ENCODE assay signal across 8 cellular contexts in the genomic region with DNA sequence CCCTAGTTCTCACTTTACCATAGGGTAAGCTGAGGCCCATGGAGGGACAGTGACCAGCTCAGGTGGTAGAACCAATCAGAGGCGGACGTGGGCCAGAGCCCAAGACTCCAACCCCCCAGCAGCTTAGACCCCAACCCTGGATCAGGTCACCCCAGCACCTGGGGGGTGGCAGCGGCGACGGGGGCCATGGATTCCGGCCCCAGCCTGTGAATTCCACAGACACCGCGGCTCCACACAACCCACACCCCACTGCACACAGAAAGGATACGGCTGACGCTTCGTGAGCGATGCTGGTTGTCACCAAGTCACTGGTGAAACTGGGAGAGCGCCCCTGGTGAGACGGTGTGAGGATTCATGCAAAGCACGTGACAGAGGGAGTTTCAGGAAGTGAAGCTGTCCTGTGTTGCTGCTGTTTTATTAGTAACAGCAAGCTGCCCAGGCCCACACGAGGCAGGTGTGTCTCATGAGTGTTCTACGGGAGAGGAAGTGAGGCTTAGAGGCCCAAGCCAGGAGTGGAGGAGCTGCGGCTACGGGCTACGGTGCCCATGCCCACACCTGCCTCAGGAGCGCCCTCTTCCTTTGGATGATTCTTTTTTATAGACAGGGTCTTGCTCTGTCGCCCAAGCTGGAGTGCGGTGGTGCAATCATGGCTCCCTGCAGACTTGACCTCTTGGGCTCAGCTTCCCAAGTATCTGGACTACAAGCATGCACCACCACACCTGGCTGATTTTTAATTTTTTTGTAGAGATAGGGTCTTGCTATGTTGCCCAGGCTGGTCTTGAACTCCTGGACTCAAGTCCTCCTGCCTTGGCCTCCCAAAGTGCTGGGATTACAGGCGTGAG. TPM values are rescaled to one million over a fixed set of nuclear protein-coding genes. Genes with fewer than 3 reads are reported as not detected.
DNase-seq lines count a peak whose midpoint lies in the region; ATAC-seq and TF ChIP-seq lines count a peak whose summit lies in the region.
"Not testable (repeated sequence)": the region's sequence is repeated elsewhere in the genome, so short reads cannot be mapped to it uniquely, and the experiment has no call there.

No MANE protein-coding gene starts in this region.

- H3K27me3 ChIP-seq in body of pancreas; lung (ENCODE audit: control insufficient read depth, insufficient read depth): not testable (repeated sequence)

- TF ChIP-seq POLR2A in body of pancreas (IDR thresholded peaks at IDR 0.05): peak in 1 of 3 donors; percentile 16

- not testable (repeated sequence) for H3K9me3 ChIP-seq in body of pancreas; lung (ENCODE audit: control insufficient read depth in 2 of 2, insufficient read depth in 1 of 2, low read length in 1 of 2)

- H3K27ac ChIP-seq in body of pancreas: peak overlapping the region in 2 of 4 donors; percentile 54 to 74
- H3K27ac ChIP-seq in lung (ENCODE audit: low read depth in 1 of 2, low read length in 1 of 2): peak overlapping the region in 1 of 2 donors; percentile 32

- not testable (repeated sequence) for H3K4me3 ChIP-seq in body of pancreas, lung

- intact Hi-C loops in body of pancreas (cut with DNase I): loop anchor here (5.0 kb wide), 1 partner anchor 155 kb away; no protein-coding TSS in a partner anchor

- DNase-seq in DMS53 (lab: John Stamatoyannopoulos, UW) (peak; percentile 100), NCI-H748 (lab: John Stamatoyannopoulos, UW; ENCODE audit: unreplicated experiment) (peak; percentile 96), body of pancreas (peak; percentile 48 to 72 (median 68)), lung (ENCODE audit: low spot score) (peak; percentile 68)
- DNase-seq in activated CD4-positive, CD25-positive, alpha-beta regulatory T cell (lab: John Stamatoyannopoulos, UW): peak; percentile 17 to 46 (median 30)
- peak; percentile 11 to 33 for DNase-seq in stimulated activated CD8-positive, alpha-beta memory T cell treated with anti-CD3 and anti-CD28 coated beads, Interleukin-2, amount 100 ng/mL, for 1 hour (ENCODE audit: low read depth in 2 of 2)

- H3K4me1 ChIP-seq in body of pancreas: peaks cover 19% of the 10 kb centered on the region
- H3K4me1 ChIP-seq in lung (ENCODE audit: control insufficient read depth in 2 of 2, insufficient read depth in 2 of 2, low read length in 2 of 2): not testable (repeated sequence)

- ATAC-seq in GM19468 (IDR thresholded peaks at IDR 0.05; ENCODE audit: extremely low read depth, unreplicated experiment) (peak; percentile 73), HG03280 (IDR thresholded peaks at IDR 0.05; ENCODE audit: unreplicated experiment) (peak; percentile 88), body of pancreas (peak; percentile 67), lung (ENCODE audit: insufficient read depth, low FRiP score) (peak; percentile 43)

- not testable (repeated sequence) for H3K36me3 ChIP-seq in body of pancreas (replicated peaks in 1 of 2; ENCODE audit: insufficient read depth in 1 of 2, low read depth in 2 of 2); lung (ENCODE audit: control insufficient read depth in 2 of 2, insufficient read depth in 2 of 2, low read length in 2 of 2)

- WGBS in body of pancreas, 2 donors: 53 to 62% methylated on average over 12 to 16 of the region's 24 CpGs
- WGBS in lung, 2 donors: 40 to 50% methylated on average over 17 to 18 of the region's 24 CpGs

- peak in 1 of 7 experiments; percentile 6 for TF ChIP-seq CTCF in body of pancreas (IDR thresholded peaks at IDR 0.05)
- TF ChIP-seq CTCF in lung (IDR thresholded peaks at IDR 0.05; ENCODE audit: control extremely low read depth, extremely low read depth): not testable (repeated sequence)

RNA-seq across cellular contexts. Expression of gene BMP8B, which starts 28.6 kb away (rescaled TPM):
- 1 to 10 TPM; 2.3 to 5.4 TPM for total RNA-seq in body of pancreas
- 1 to 10 TPM; 1.0 to 4.9 TPM for total RNA-seq in lung
- under 1 TPM; 0.63 to 0.77 TPM for polyA plus RNA-seq in lung

RNA-seq across cellular contexts. Expression of gene OXCT2, which starts 46.2 kb away (rescaled TPM):
- total RNA-seq in body of pancreas (1 to 10 TPM; 2.6 to 4.6 TPM), lung (under 1 TPM; 0.17 to 0.95 TPM)
- under 1 TPM; 0.43 to 0.53 TPM for polyA plus RNA-seq in lung

Comparison
In these comparisons a context has a peak if more than half of its experiments do, and no peak if none do; other contexts are left out.
1. DNase-seq: peak in every context shown above with its lines; median percentile 100 in DMS53; 96 in NCI-H748; 68 in lung; 68 in body of pancreas; 30 in activated CD4-positive, CD25-positive, alpha-beta regulatory T cell; 22 in stimulated activated CD8-positive, alpha-beta memory T cell treated with anti-CD3 and anti-CD28 coated beads, Interleukin-2, amount 100 ng/mL, for 1 hour.